In the genomic region with DNA sequence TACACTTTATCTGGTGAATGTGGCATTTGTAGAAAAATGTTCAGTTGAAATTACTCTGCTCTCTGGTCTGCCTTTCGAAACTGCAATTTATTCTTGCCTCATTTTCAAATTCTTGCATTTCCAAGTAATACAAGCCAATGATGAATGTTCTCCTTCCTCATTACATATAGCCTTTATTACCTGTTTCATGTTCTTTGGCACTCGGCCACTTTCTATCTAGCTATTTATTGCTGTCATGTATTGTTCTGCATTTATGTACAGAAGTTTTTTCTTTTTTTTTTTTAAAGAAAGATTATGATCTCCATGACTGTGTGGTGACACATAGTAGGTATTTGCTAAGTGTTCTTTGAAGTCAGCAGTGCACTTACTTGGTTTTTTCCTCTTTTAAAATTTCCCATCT, we compare ENCODE assay signal across 19 cellular contexts.
DNase-seq lines count a peak whose midpoint lies in the region; ATAC-seq and TF ChIP-seq lines count a peak whose summit lies in the region.
"Had no signal": no experiment of that assay in that cellular context is flagged by ENCODE, and none has a peak within 500 bp of the region (broad histone marks: within the 10 kb centered on the region; RNA-seq: fewer than 3 reads in every experiment).

No MANE protein-coding gene starts in this region.

- H3K9ac ChIP-seq in IMR-90 (ENCODE audit: low read depth, low read length) (no peak overlapping the region), skeletal muscle satellite cell (ENCODE audit: low read depth, low read length) (no peak overlapping the region)

- no peak overlapping the region for H4K5ac ChIP-seq in IMR-90 (ENCODE audit: low read depth, low read length)

- H4K91ac ChIP-seq in IMR-90 (ENCODE audit: insufficient read depth, low read depth, low read length): no peak overlapping the region

- H3K9me3 ChIP-seq in IMR-90 (ENCODE audit: control insufficient read depth, insufficient read depth, low read length) (no peaks in the 10 kb centered on the region), Peyer's patch (no peaks in the 10 kb centered on the region), skeletal muscle satellite cell (replicated peaks; ENCODE audit: low read length) (no peaks in the 10 kb centered on the region), WERI-Rb-1 (ENCODE audit: severe bottlenecking) (no peaks in the 10 kb centered on the region)
- H3K9me3 ChIP-seq: ovary had no signal

- peaks cover 42 to 60% of the 10 kb centered on the region in 2 experiments for H3K79me1 ChIP-seq in IMR-90 (ENCODE audit: low read depth in 1 of 2, low read length in 2 of 2)

- no peak overlapping the region; the same call in 1 of the 2 replicates for H3K23ac ChIP-seq in IMR-90 (ENCODE audit: low read depth, low read length)

- WGBS in IMR-90 (ENCODE audit: extremely low coverage in 2 of 2, insufficient read length in 1 of 2), 2 experiments: 100% methylated on average over 1 of the region's 2 CpGs; no CpG with 5 or more reads in 1 of the 2 experiments

- in situ Hi-C loops in IMR-90 (cut with MboI; ENCODE audit: low sequenced_read_pairs): no loop called here

- no peak overlapping the region for H3K56ac ChIP-seq in IMR-90 (ENCODE audit: extremely low read depth, insufficient read depth, low read length)

- H3K27ac ChIP-seq in IMR-90 (ENCODE audit: insufficient read depth, low read length): peak overlapping the region; percentile 8; the same call in 1 of the 2 replicates
- peak overlapping the region in 3 of 4 donors; percentile 16 to 55 (median 33) for H3K27ac ChIP-seq in Peyer's patch
- no peak overlapping the region for H3K27ac ChIP-seq in WERI-Rb-1
- H3K27ac ChIP-seq: HL-60, ovary had no signal

- BruUV-seq in IMR-90 (replicated peaks; lab: Mats Ljungman, UMichigan): no TSS peak

- H3K36me3 ChIP-seq in IMR-90 (ENCODE audit: control insufficient read depth, insufficient read depth, low read length): peaks cover 5% of the 10 kb centered on the region
- peaks cover 0 to 4% (median 0%) of the 10 kb centered on the region in 3 donors for H3K36me3 ChIP-seq in Peyer's patch
- H3K36me3 ChIP-seq in skeletal muscle satellite cell (ENCODE audit: insufficient read depth, low read length): peaks cover 16% of the 10 kb centered on the region
- peaks cover 3% of the 10 kb centered on the region for H3K36me3 ChIP-seq in WERI-Rb-1
- H3K36me3 ChIP-seq: ovary had no signal

- H2BK20ac ChIP-seq in IMR-90 (ENCODE audit: low read depth, low read length): no peak overlapping the region

- H2AFZ ChIP-seq in IMR-90 (replicated peaks; ENCODE audit: low read length, poor library complexity): no peak overlapping the region

- 0 out of 2 replicates have a peak overlapping the region, but pooled peaks have one; percentile 34 for H3K14ac ChIP-seq in IMR-90 (replicated peaks; ENCODE audit: low read depth, low read length)

- H3K9me1 ChIP-seq in IMR-90 (ENCODE audit: insufficient read depth, low read length): peaks cover 20% of the 10 kb centered on the region

- H2BK5ac ChIP-seq in IMR-90 (ENCODE audit: low read depth, low read length, poor library complexity, severe bottlenecking): peak overlapping the region; percentile 73

- H3K18ac ChIP-seq in IMR-90 (ENCODE audit: low read depth, low read length): no peak overlapping the region

- no peak overlapping the region for H2BK120ac ChIP-seq in IMR-90 (ENCODE audit: low read depth, low read length)

- H3K4ac ChIP-seq in IMR-90 (ENCODE audit: low read depth, low read length): no peak overlapping the region

- no peak overlapping the region for H2BK15ac ChIP-seq in IMR-90 (ENCODE audit: low read depth, low read length)

- TF ChIP-seq RAD21 in IMR-90 (IDR thresholded peaks at IDR 0.05; ENCODE audit: low read length): no peak

- H4K20me1 ChIP-seq in IMR-90 (ENCODE audit: insufficient read depth, low read length): peaks cover 42% of the 10 kb centered on the region; the same call in 1 of the 2 replicates

- H2AK5ac ChIP-seq in IMR-90 (ENCODE audit: low read depth, low read length): no peak overlapping the region

- dilution Hi-C loops in IMR-90 (cut with HindIII; ENCODE audit: low sequenced_read_pairs, unreplicated experiment): no loop called here

- DNase-seq in IMR-90 (no peak), Peyer's patch (no peak), fibroblast of gingiva (ENCODE audit: low read depth) (peak; percentile 55), Ammon's horn (ENCODE audit: low spot score) (no peak), C1 segment of cervical spinal cord (lab: John Stamatoyannopoulos, UW) (no peak), WERI-Rb-1 (no peak)
- DNase-seq: activated CD4-positive, alpha-beta T cell treated with anti-CD3 and anti-CD28 coated beads, Interleukin-2, amount 10 ng/mL, durations not matched to agents 24 days and 14 days; activated T-cell treated with anti-CD3 and anti-CD28 coated beads for 4 hours; CD4-positive, alpha-beta memory T cell; Karpas-422; NCI-H1930; NCI-H526; ovary; SHP77; stimulated activated naive CD8-positive, alpha-beta T cell treated with anti-CD3 and anti-CD28 coated beads, Interleukin-15, Interleukin-2, amounts not matched to agents 100 U/mL and 50 U/mL, for 24 hours; T-helper 2 cell had no signal

- POLR2A ChIA-PET in IMR-90 (lab: Charles Lee; ENCODE audit: unreplicated experiment): no interaction called here

- CTCF ChIA-PET in IMR-90 (lab: Yijun Ruan, JAX): interaction anchor here (0.6 kb wide), 1 partner anchor 111 kb away, joined by 12 read pairs; no protein-coding TSS in a partner anchor

- peak; percentile 30; the same call in 1 of the 2 replicates for ATAC-seq in IMR-90 (ENCODE audit: low read depth)
- ATAC-seq: HCT116; stimulated activated naive CD8-positive, alpha-beta T cell treated with anti-CD3 and anti-CD28 coated beads, Interleukin-15, Interleukin-2, amounts not matched to agents 100 U/mL and 50 U/mL, for 24 hours had no signal

- intact Hi-C loops in IMR-90 (cut with micrococcal nuclease): no loop called here

- H3K4me1 ChIP-seq in IMR-90 (ENCODE audit: control insufficient read depth, insufficient read depth, low read length): peaks cover 5% of the 10 kb centered on the region
- peaks cover 0 to 17% (median 0%) of the 10 kb centered on the region in 4 donors for H3K4me1 ChIP-seq in Peyer's patch
- H3K4me1 ChIP-seq in skeletal muscle satellite cell (ENCODE audit: control insufficient read depth, insufficient read depth, low read length): peaks cover 19% of the 10 kb centered on the region

- H3K27me3 ChIP-seq in IMR-90 (ENCODE audit: control insufficient read depth, insufficient read depth, low read length) (no peaks in the 10 kb centered on the region), Peyer's patch (no peaks in the 10 kb centered on the region), skeletal muscle satellite cell (ENCODE audit: control insufficient read depth, insufficient read depth, low read length) (no peaks in the 10 kb centered on the region), WERI-Rb-1 (ENCODE audit: insufficient read depth, low read depth, severe bottlenecking) (no peaks in the 10 kb centered on the region)
- H3K27me3 ChIP-seq: ovary had no signal

- H3K4me2 ChIP-seq in IMR-90 (ENCODE audit: low read depth, low read length) (0 out of 2 replicates have a peak overlapping the region, but pooled peaks have one; percentile 44), skeletal muscle satellite cell (ENCODE audit: low read length) (peak overlapping the region; percentile 60)

- peak overlapping the region in 1 of 2 experiments; percentile 30; a peak in 1 of 4 replicates for H4K8ac ChIP-seq in IMR-90 (ENCODE audit: low read depth in 2 of 2, low read length in 2 of 2)

- H3K4me3 ChIP-seq in IMR-90 (ENCODE audit: insufficient read depth, low read depth, low read length) (no peak overlapping the region), Peyer's patch (no peak overlapping the region), skeletal muscle satellite cell (ENCODE audit: low read length) (no peak overlapping the region), WERI-Rb-1 (ENCODE audit: low read depth, low read length) (no peak overlapping the region)
- H3K4me3 ChIP-seq: ovary had no signal

- no peak overlapping the region for H2AK9ac ChIP-seq in IMR-90 (replicated peaks; ENCODE audit: low read depth, low read length, poor library complexity)

- TF ChIP-seq CTCF in IMR-90 (conservative IDR thresholded peaks at IDR 0.05; ENCODE audit: low read depth, low read length): no peak
- TF ChIP-seq CTCF in Peyer's patch (IDR thresholded peaks at IDR 0.05): no peak
- no peak for TF ChIP-seq CTCF in WERI-Rb-1 (IDR thresholded peaks at IDR 0.05; ENCODE audit: low read depth, low read length)

- no peak for TF ChIP-seq POLR2A in IMR-90 (IDR thresholded peaks at IDR 0.05; ENCODE audit: low read depth, low read length)
- no peak for TF ChIP-seq POLR2A in Peyer's patch (IDR thresholded peaks at IDR 0.05)

TF ChIP-seq in IMR-90, 13 proteins besides CTCF, POLR2A, EP300 and RAD21:
- TF ChIP-seq MXI1 (IDR thresholded peaks at IDR 0.05; ENCODE audit: borderline replicate concordance, low read depth, low read length) (no peak), CEBPB (IDR thresholded peaks at IDR 0.05; ENCODE audit: low read depth, low read length) (0 out of 2 replicates have a peak, but pooled peaks have one; percentile 28)
